8 cellular contexts compared by ENCODE assay signal in genomic region chr11:72719551-72719950, GRCh38. TPM values are rescaled to one million over a fixed set of nuclear protein-coding genes. Genes with fewer than 3 reads are reported as not detected.
DNase-seq lines count a peak whose midpoint lies in the region; ATAC-seq, FAIRE-seq and TF ChIP-seq lines count a peak whose summit lies in the region.

No MANE protein-coding gene starts in this region.

- H4K20me1 ChIP-seq in HepG2 (ENCODE audit: insufficient read depth, low read length), result peaks cover 9% of the 10 kb centered on the region; the same call in 1 of the 2 replicates

- POLR2A ChIA-PET in HepG2 (lab: Yijun Ruan, JAX), result no interaction called here

- TF ChIP-seq RAD21 in HepG2 (CRISPR knock-in tag; IDR thresholded peaks at IDR 0.05), result no peak

- H3K4me2 ChIP-seq in HepG2 (ENCODE audit: low read depth, low read length), result no peak overlapping the region

- peak overlapping the region in 2 of 3 donors; percentile 6 to 13 for H3K4me3 ChIP-seq in right lobe of liver
- no peak overlapping the region for H3K4me3 ChIP-seq in HepG2 (replicated peaks in 1 of 3; ENCODE audit: insufficient read depth in 1 of 3, low read depth in 2 of 3, low read length in 3 of 3)
- peak overlapping the region in 2 of 3 donors; percentile 68 to 90 for H3K4me3 ChIP-seq in breast epithelium
- peak overlapping the region in 1 of 2 donors; percentile 90 for H3K4me3 ChIP-seq in muscle layer of duodenum (ENCODE audit: low read depth in 1 of 2, low read length in 2 of 2)
- H3K4me3 ChIP-seq in testis, result no peak overlapping the region

- H3K27ac ChIP-seq in right lobe of liver (peak overlapping the region in 2 of 3 donors; percentile 61 to 93), HepG2 (ENCODE audit: extremely low read length, insufficient read depth, low read length) (no peak overlapping the region), breast epithelium (peak overlapping the region; percentile 85 to 91), muscle layer of duodenum (ENCODE audit: low read length) (peak overlapping the region; percentile 95), testis (no peak overlapping the region)

- no peak overlapping the region for H2AFZ ChIP-seq in HepG2 (ENCODE audit: low read length)

- no peaks in the 10 kb centered on the region for H3K27me3 ChIP-seq in right lobe of liver
- no peaks in the 10 kb centered on the region for H3K27me3 ChIP-seq in HepG2 (ENCODE audit: control insufficient read depth in 1 of 2, insufficient read depth in 2 of 2, low read length in 2 of 2)
- H3K27me3 ChIP-seq in breast epithelium, result no peaks in the 10 kb centered on the region
- H3K27me3 ChIP-seq in muscle layer of duodenum (ENCODE audit: low read depth, low read length), result no peaks in the 10 kb centered on the region
- no peaks in the 10 kb centered on the region for H3K27me3 ChIP-seq in testis

- intact Hi-C loops in right lobe of liver (cut with DNase I) (no loop called here), HepG2 (cut with micrococcal nuclease; ENCODE audit: unreplicated experiment) (no loop called here), breast epithelium (cut with DNase I; ENCODE audit: low total_unique reads) (no loop called here), testis (cut with DNase I; ENCODE audit: low total_unique reads) (no loop called here)

- TF ChIP-seq CTCF in right lobe of liver (IDR thresholded peaks at IDR 0.05), result no peak
- no peak for TF ChIP-seq CTCF in HepG2 (CRISPR knock-in tag; IDR thresholded peaks at IDR 0.05)
- no peak for TF ChIP-seq CTCF in breast epithelium (IDR thresholded peaks at IDR 0.05)
- TF ChIP-seq CTCF in testis (IDR thresholded peaks at IDR 0.05), result no peak

- H3K36me3 ChIP-seq in right lobe of liver (no peaks in the 10 kb centered on the region), HepG2 (replicated peaks in 1 of 2; ENCODE audit: control insufficient read depth in 1 of 2, insufficient read depth in 2 of 2, low read length in 2 of 2) (peaks cover 49 to 89% of the 10 kb centered on the region in 2 experiments; a peak in 4 of 5 replicates), breast epithelium (no peaks in the 10 kb centered on the region), muscle layer of duodenum (ENCODE audit: control insufficient read depth in 1 of 2, insufficient read depth in 2 of 2, low read length in 2 of 2) (peaks cover 8 to 21% of the 10 kb centered on the region in 2 donors), testis (ENCODE audit: low read depth, missing control alignments) (no peaks in the 10 kb centered on the region)

- no TSS peak for BruUV-seq in HepG2 (replicated peaks; lab: Mats Ljungman, UMichigan)

- whole genome bisulfite sequencing in right lobe of liver (ENCODE audit: insufficient coverage, low coverage, low lambda C conversion rate, missing lambda C conversion rate), result 30% methylated on average over 3 of the region's 4 CpGs
- 100% methylated on average over 4 of the region's 4 CpGs for WGBS in HepG2 (ENCODE audit: low lambda C conversion rate)
- 75 to 82% methylated on average over 4 of the region's 4 CpGs for WGBS in testis, 2 donors

- TF ChIP-seq POLR2A in right lobe of liver (IDR thresholded peaks at IDR 0.05), result no peak
- no peak for TF ChIP-seq POLR2A in HepG2 (IDR thresholded peaks at IDR 0.05; ENCODE audit: insufficient read depth in 1 of 2, low read depth in 2 of 2, low read length in 2 of 2)
- TF ChIP-seq POLR2A in breast epithelium (IDR thresholded peaks at IDR 0.05), result no peak
- TF ChIP-seq POLR2A in testis (IDR thresholded peaks at IDR 0.05), result no peak

- ATAC-seq in right lobe of liver, result no peak
- ATAC-seq in HepG2, result no peak
- no peak for ATAC-seq in HG02973 (IDR thresholded peaks at IDR 0.05; ENCODE audit: unreplicated experiment)
- no peak for ATAC-seq in HG03108 (IDR thresholded peaks at IDR 0.05; ENCODE audit: unreplicated experiment)

- H3K9me3 ChIP-seq in right lobe of liver (no peaks in the 10 kb centered on the region), HepG2 (ENCODE audit: low read length) (no peaks in the 10 kb centered on the region), breast epithelium (no peaks in the 10 kb centered on the region), muscle layer of duodenum (ENCODE audit: control insufficient read depth in 1 of 2, low read length in 2 of 2) (no peaks in the 10 kb centered on the region), testis (no peaks in the 10 kb centered on the region)

- CTCF ChIA-PET in HepG2 (lab: Yijun Ruan, JAX; ENCODE audit: low intra/inter-chr PET ratio, low total read pairs), result no interaction called here

- no peak for TF ChIP-seq EP300 in HepG2 (IDR thresholded peaks at IDR 0.05; ENCODE audit: low read depth in 2 of 2, low read length in 2 of 2)
- no peak for TF ChIP-seq EP300 in HepG2 (CRISPR knock-in tag; IDR thresholded peaks at IDR 0.05; ENCODE audit: borderline replicate concordance)

- H3K4me1 ChIP-seq in right lobe of liver (peaks cover 0 to 48% (median 23%) of the 10 kb centered on the region in 4 donors), HepG2 (ENCODE audit: insufficient read depth, low read length) (no peaks in the 10 kb centered on the region), breast epithelium (peaks cover 4 to 17% of the 10 kb centered on the region in 2 donors), muscle layer of duodenum (ENCODE audit: control insufficient read depth in 1 of 2, insufficient read depth in 2 of 2, low read length in 2 of 2) (peaks cover 28 to 56% of the 10 kb centered on the region in 2 donors), testis (peaks cover 21% of the 10 kb centered on the region)

- no peak overlapping the region for H3K9ac ChIP-seq in HepG2 (ENCODE audit: insufficient read depth, low read depth, low read length)

- peaks cover 41% of the 10 kb centered on the region for H3K79me2 ChIP-seq in HepG2 (ENCODE audit: insufficient read depth, low read length)

- in situ Hi-C loops in HepG2 (cut with HindIII; ENCODE audit: extremely low pct_ligation_motif_present, low pct_unique_long_range_greater_than_20kb), result no loop called here

- DNase-seq in right lobe of liver, result no peak
- DNase-seq in HepG2 (ENCODE audit: low spot score), result no peak
- no peak for DNase-seq in breast epithelium (ENCODE audit: low spot score in 2 of 2)
- no peak for DNase-seq in testis
- no peak for DNase-seq in cerebellar cortex (ENCODE audit: low spot score)

- FAIRE-seq in HepG2 (lab: Jason Lieb, UNC), result no peak

RNA-seq across cellular contexts. Expression of gene ARAP1, which starts 32.7 kb away (rescaled TPM):
- total RNA-seq in right lobe of liver (10 to 100 TPM; 32.9 to 76.7 (median 41.2) TPM), HepG2 (2016; rRNA removed; fragmentation: Illumina TruSeq; extraction: Trizol) (55.2 and 55.5 TPM in 2 replicates), breast epithelium (100 to 1,000 TPM in 1 of 3 donors, 10 to 100 TPM in 2; 85.9 to 109 (median 97.0) TPM), testis (10 to 100 TPM; 65.2 to 88.3 TPM)
- 21.9 TPM in 2 replicates for total RNA-seq in HepG2 (2016; cell fraction: cytosol; rRNA removed; fragmentation: Illumina TruSeq; extraction: Trizol; ENCODE audit: low read depth)
- 49.1 and 52.3 TPM in 2 replicates for total RNA-seq in HepG2 (2016; cell fraction: insoluble cytoplasmic fraction; rRNA removed; fragmentation: Illumina TruSeq; extraction: Trizol)
- total RNA-seq in HepG2 (2016; cell fraction: membrane; rRNA removed; fragmentation: Illumina TruSeq; extraction: Trizol), result 15.6 and 18.1 TPM in 2 replicates
- total RNA-seq in HepG2 (2016; cell fraction: nucleus; rRNA removed; fragmentation: Illumina TruSeq; extraction: Trizol), result 76.5 and 77.3 TPM in 2 replicates
- polyA plus RNA-seq in HepG2 (2011; rRNA removed) (43.2 and 64.0 TPM in 2 replicates), testis (ENCODE audit: insufficient read depth, low read depth, low replicate concordance) (46.9 TPM)
- polyA plus RNA-seq in HepG2 (2011; cell fraction: cytosol; rRNA removed), result 27.5 and 37.2 TPM in 2 replicates
- 341 and 362 TPM in 2 replicates for polyA plus RNA-seq in HepG2 (2011; cell fraction: nucleus; rRNA removed)
- 33.2 and 39.7 TPM in 2 replicates for polyA plus RNA-seq in HepG2 (2012)
- polyA plus RNA-seq in HepG2 (2016; cell fraction: cytosol; fragmentation: Illumina TruSeq; extraction: Trizol; ENCODE audit: low read depth), result 2.2 and 3.2 TPM in 2 replicates
- polyA plus RNA-seq in HepG2 (2016; cell fraction: insoluble cytoplasmic fraction; fragmentation: Illumina TruSeq; extraction: Trizol; ENCODE audit: low read depth), result 40.0 and 49.8 TPM in 2 replicates
- 5.5 and 6.6 TPM in 2 replicates for polyA plus RNA-seq in HepG2 (2016; cell fraction: membrane; fragmentation: Illumina TruSeq; extraction: Trizol; ENCODE audit: low read depth)
- polyA plus RNA-seq in HepG2 (2016; cell fraction: nucleus; fragmentation: Illumina TruSeq; extraction: Trizol; ENCODE audit: insufficient read depth, low read depth), result 163 and 180 TPM in 2 replicates
- polyA minus RNA-seq in HepG2 (2011; rRNA and poly(A)+ RNA removed; ENCODE audit: low replicate concordance), result 42.6 and 95.7 TPM in 2 replicates
- 32.2 and 38.2 TPM in 2 replicates for polyA minus RNA-seq in HepG2 (2011; cell fraction: cytosol; rRNA and poly(A)+ RNA removed)
- 73.1 and 90.3 TPM in 2 replicates for polyA minus RNA-seq in HepG2 (2011; cell fraction: nucleus; rRNA and poly(A)+ RNA removed)

RNA-seq across cellular contexts. Expression of gene PDE2A, which starts 45.3 kb away (rescaled TPM):
- total RNA-seq in right lobe of liver, result 10 to 100 TPM; 11.2 to 46.3 (median 22.8) TPM
- total RNA-seq in HepG2 (2016; rRNA removed; fragmentation: Illumina TruSeq; extraction: Trizol), result not detected in 2 replicates
- not detected in 2 replicates for total RNA-seq in HepG2 (2016; cell fraction: cytosol; rRNA removed; fragmentation: Illumina TruSeq; extraction: Trizol; ENCODE audit: low read depth)
- total RNA-seq in HepG2 (2016; cell fraction: insoluble cytoplasmic fraction; rRNA removed; fragmentation: Illumina TruSeq; extraction: Trizol), result 0.19 TPM in 1 of 2 replicates, not detected in the other
- total RNA-seq in HepG2 (2016; cell fraction: membrane; rRNA removed; fragmentation: Illumina TruSeq; extraction: Trizol), result not detected in 2 replicates
- 0.81 TPM in 1 of 2 replicates, not detected in the other for total RNA-seq in HepG2 (2016; cell fraction: nucleus; rRNA removed; fragmentation: Illumina TruSeq; extraction: Trizol)
- polyA plus RNA-seq in HepG2 (2011; rRNA removed), result 2.8 and 3.1 TPM in 2 replicates
- 0.74 and 0.82 TPM in 2 replicates for polyA plus RNA-seq in HepG2 (2011; cell fraction: cytosol; rRNA removed)
- polyA plus RNA-seq in HepG2 (2011; cell fraction: nucleus; rRNA removed), result 12.4 and 12.9 TPM in 2 replicates
- 1.1 and 1.3 TPM in 2 replicates for polyA plus RNA-seq in HepG2 (2012)
- polyA plus RNA-seq in HepG2 (2016; cell fraction: cytosol; fragmentation: Illumina TruSeq; extraction: Trizol; ENCODE audit: low read depth), result not detected in 2 replicates
- not detected in 2 replicates for polyA plus RNA-seq in HepG2 (2016; cell fraction: insoluble cytoplasmic fraction; fragmentation: Illumina TruSeq; extraction: Trizol; ENCODE audit: low read depth)
- not detected in 2 replicates for polyA plus RNA-seq in HepG2 (2016; cell fraction: membrane; fragmentation: Illumina TruSeq; extraction: Trizol; ENCODE audit: low read depth)
- polyA plus RNA-seq in HepG2 (2016; cell fraction: nucleus; fragmentation: Illumina TruSeq; extraction: Trizol; ENCODE audit: insufficient read depth, low read depth), result not detected in 2 replicates
- 1.6 and 410 TPM in 2 replicates for polyA minus RNA-seq in HepG2 (2011; rRNA and poly(A)+ RNA removed; ENCODE audit: low replicate concordance)
- 0.62 and 1.1 TPM in 2 replicates for polyA minus RNA-seq in HepG2 (2011; cell fraction: cytosol; rRNA and poly(A)+ RNA removed)
- polyA minus RNA-seq in HepG2 (2011; cell fraction: nucleus; rRNA and poly(A)+ RNA removed), result 2.2 and 3.6 TPM in 2 replicates
- 10 to 100 TPM; 23.7 to 85.9 (median 67.0) TPM for total RNA-seq in breast epithelium
- 10 to 100 TPM; 15.2 to 20.6 TPM for total RNA-seq in testis
- 14.1 TPM for polyA plus RNA-seq in testis (ENCODE audit: insufficient read depth, low read depth, low replicate concordance)

Comparison
In these comparisons a context has a peak if more than half of its experiments do, and no peak if none do; other contexts are left out.
1. H3K27ac ChIP-seq: peak in right lobe of liver (2 of 3), breast epithelium (2 of 2) and muscle layer of duodenum (single experiment); none in HepG2 (single experiment) and testis (0 of 2).
2. H3K4me3 ChIP-seq: peak in right lobe of liver (2 of 3) and breast epithelium (2 of 3); none in HepG2 (0 of 3) and testis (0 of 2).
3. RNA of gene PDE2A, which starts 45.3 kb away (total RNA-seq): 23.7 to 85.9 TPM in breast epithelium, 11.2 to 46.3 TPM in right lobe of liver and 15.2 to 20.6 TPM in testis; 0.19 to 0.81 TPM in HepG2; every median in the first group is over 4 times any median in the second.